ENCODE assay signal across 9 cellular contexts in the genomic region with DNA sequence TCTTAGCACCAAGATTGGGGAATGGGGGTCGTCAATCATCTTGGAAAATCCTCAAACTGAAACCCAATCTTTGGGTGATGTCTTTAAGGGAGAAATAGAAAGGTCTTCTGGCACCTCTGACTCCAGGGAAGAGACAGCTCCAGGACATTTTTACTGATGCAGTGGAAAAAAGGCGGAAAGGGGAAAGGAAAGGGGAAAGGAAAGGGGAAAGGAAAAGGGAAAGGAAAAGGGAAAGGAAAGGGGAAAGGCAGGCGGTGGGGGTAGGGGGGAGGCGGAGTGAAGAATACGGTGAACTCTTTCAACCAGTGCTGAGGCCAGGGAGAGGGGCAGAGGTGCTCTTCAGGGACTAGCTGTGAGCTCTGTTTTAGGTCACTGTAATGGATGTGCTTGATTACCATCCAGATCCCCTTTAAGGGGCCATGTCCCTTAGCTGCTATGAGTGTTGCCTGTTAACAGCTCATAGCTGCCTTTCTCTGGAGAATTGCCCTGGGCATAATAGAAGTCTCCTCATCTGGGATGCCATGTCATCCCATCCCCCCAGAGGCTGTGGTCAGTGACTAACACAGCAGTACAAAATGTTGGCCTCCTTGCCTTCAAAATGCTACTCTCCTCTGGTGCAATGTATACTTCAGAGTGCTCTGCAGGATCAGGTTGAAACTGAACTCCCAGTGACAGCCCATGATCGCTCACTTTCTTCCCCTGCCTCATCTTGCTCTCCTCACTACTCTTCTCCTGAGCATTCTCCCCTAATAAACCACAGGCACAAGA.
DNase-seq lines count a peak whose midpoint lies in the region; ATAC-seq, FAIRE-seq and TF ChIP-seq lines count a peak whose summit lies in the region.
"Had no signal": no experiment of that assay in that cellular context is flagged by ENCODE, and none has a peak within 500 bp of the region (broad histone marks: within the 10 kb centered on the region; RNA-seq: fewer than 3 reads in every experiment).

No MANE protein-coding gene starts in this region.

- TF ChIP-seq POLR2A in H54 (IDR thresholded peaks at IDR 0.05; ENCODE audit: low read depth, low read length), result no peak

- TF ChIP-seq CTCF in A673 (conservative IDR thresholded peaks at IDR 0.05; ENCODE audit: low read depth, low read length), result no peak

- H3K27ac ChIP-seq in A673 (ENCODE audit: low read depth, low read length, poor library complexity, severe bottlenecking), result peak overlapping the region; percentile 47
- no peak overlapping the region for H3K27ac ChIP-seq in caudate nucleus (ENCODE audit: low read depth, low read length)

- POLR2A ChIA-PET in A673 (lab: Charles Lee; ENCODE audit: low non-redundant PET), result no interaction called here

- intact Hi-C loops in A673 (cut with micrococcal nuclease; ENCODE audit: unreplicated experiment) (no loop called here), Right ventricle myocardium superior (cut with DNase I) (no loop called here)

- no TSS peak for BruUV-seq in A673 (replicated peaks; lab: Mats Ljungman, UMichigan)

- DNase-seq in A673 (ENCODE audit: low spot score) (peak; percentile 25), H54 (ENCODE audit: insufficient read length, low spot score) (no peak), foreskin melanocyte (peak; percentile 72), caudate nucleus (lab: John Stamatoyannopoulos, UW) (no peak), CD1c-positive myeloid dendritic cell (ENCODE audit: extremely low spot score) (no peak), Right ventricle myocardium superior (no peak), GF-D8 (lab: John Stamatoyannopoulos, UW) (no peak)
- DNase-seq: COR-L47 had no signal

- ATAC-seq in SK-N-SH treated with all-trans-retinoic acid at 6 μM for 48 hours (peak; percentile 86), Right ventricle myocardium superior (ENCODE audit: poor library complexity) (no peak)

- peaks cover 6% of the 10 kb centered on the region for H3K4me1 ChIP-seq in A673 (ENCODE audit: insufficient read depth, low read length, poor library complexity, severe bottlenecking)

- H3K4me3 ChIP-seq in A673 (ENCODE audit: low read depth, low read length, poor library complexity, severe bottlenecking), result no peak overlapping the region

- no peaks in the 10 kb centered on the region for H3K27me3 ChIP-seq in A673 (replicated peaks; ENCODE audit: insufficient read depth, low read depth, low read length, poor library complexity)

- no peaks in the 10 kb centered on the region for H3K36me3 ChIP-seq in A673 (ENCODE audit: insufficient read depth, low read length, poor library complexity, severe bottlenecking)

- CTCF ChIA-PET in A673 (lab: Charles Lee), result interaction anchor here (1.1 kb wide), 1 partner anchor 265 kb away, joined by 3 read pairs; no protein-coding TSS in a partner anchor

- H3K9me3 ChIP-seq in A673 (ENCODE audit: low read depth, low read length, poor library complexity, severe bottlenecking), result no peaks in the 10 kb centered on the region

- FAIRE-seq in H54 (lab: Jason Lieb, UNC), result peak; percentile 64

TF ChIP-seq in SK-N-SH treated with all-trans-retinoic acid at 6 μM for 48 hours, 23 proteins besides CTCF, POLR2A, EP300 and RAD21:
- TF ChIP-seq ARNTL (CRISPR knock-in tag; IDR thresholded peaks at IDR 0.05; ENCODE audit: borderline replicate concordance, low read depth) (no peak), ZNF8 (CRISPR knock-in tag; IDR thresholded peaks at IDR 0.05) (no peak), OSR1 (CRISPR knock-in tag; IDR thresholded peaks at IDR 0.05) (no peak), RARB (CRISPR knock-in tag; IDR thresholded peaks at IDR 0.05) (no peak), PATZ1 (CRISPR knock-in tag; IDR thresholded peaks at IDR 0.05; ENCODE audit: borderline replicate concordance) (no peak), TOX (CRISPR knock-in tag; IDR thresholded peaks at IDR 0.05; ENCODE audit: borderline replicate concordance) (no peak), ZC3H10 (CRISPR knock-in tag; IDR thresholded peaks at IDR 0.05) (no peak), ZFP3 (CRISPR knock-in tag; IDR thresholded peaks at IDR 0.05) (no peak), PPARA (CRISPR knock-in tag; IDR thresholded peaks at IDR 0.05; ENCODE audit: borderline replicate concordance) (no peak)
- TF ChIP-seq, protein P1, sequence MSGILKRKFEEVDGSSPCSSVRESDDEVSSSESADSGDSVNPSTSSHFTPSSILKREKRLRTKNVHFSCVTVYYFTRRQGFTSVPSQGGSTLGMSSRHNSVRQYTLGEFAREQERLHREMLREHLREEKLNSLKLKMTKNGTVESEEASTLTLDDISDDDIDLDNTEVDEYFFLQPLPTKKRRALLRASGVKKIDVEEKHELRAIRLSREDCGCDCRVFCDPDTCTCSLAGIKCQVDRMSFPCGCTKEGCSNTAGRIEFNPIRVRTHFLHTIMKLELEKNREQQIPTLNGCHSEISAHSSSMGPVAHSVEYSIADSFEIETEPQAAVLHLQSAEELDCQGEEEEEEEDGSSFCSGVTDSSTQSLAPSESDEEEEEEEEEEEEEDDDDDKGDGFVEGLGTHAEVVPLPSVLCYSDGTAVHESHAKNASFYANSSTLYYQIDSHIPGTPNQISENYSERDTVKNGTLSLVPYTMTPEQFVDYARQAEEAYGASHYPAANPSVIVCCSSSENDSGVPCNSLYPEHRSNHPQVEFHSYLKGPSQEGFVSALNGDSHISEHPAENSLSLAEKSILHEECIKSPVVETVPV (CRISPR knock-in tag; IDR thresholded peaks at IDR 0.05), result no peak

Comparison
In these comparisons a context has a peak if more than half of its experiments do, and no peak if none do; other contexts are left out.
1. DNase-seq: peak in A673 (single experiment) and foreskin melanocyte (single experiment); none in H54 (single experiment), caudate nucleus (0 of 61), CD1c-positive myeloid dendritic cell (single experiment), Right ventricle myocardium superior (single experiment) and GF-D8 (single experiment).